In genomic region chr6:75850026-75850385, GRCh38 we compare ENCODE assay signal across 23 cellular contexts.
A peak's percentile ranks its signal among the peaks of the same experiment; 100 is the strongest.
DNase-seq lines count a peak whose midpoint lies in the region; ATAC-seq, FAIRE-seq and TF ChIP-seq lines count a peak whose summit lies in the region.
"Had no signal": no experiment of that assay in that cellular context is flagged by ENCODE, and none has a peak within 500 bp of the region (broad histone marks: within the 10 kb centered on the region; RNA-seq: fewer than 3 reads in every experiment).

No MANE protein-coding gene starts in this region.

- no peaks in the 10 kb centered on the region for H3K9me3 Mint-ChIP-seq in CD4-positive, alpha-beta memory T cell
- H3K9me3 Mint-ChIP-seq: CD4-positive, alpha-beta T cell; stimulated activated naive CD8-positive, alpha-beta T cell treated with anti-CD3 and anti-CD28 coated beads, Interleukin-15, amount 100 ng/mL, for 72 hours had no signal

- POLR2A ChIA-PET in CD4-positive, alpha-beta memory T cell (lab: Charles Lee; ENCODE audit: partially characterized antibody): no interaction called here

- FAIRE-seq in pancreas (lab: Jason Lieb, UNC): no peak
- FAIRE-seq in HTR-8/SVneo (lab: Jason Lieb, UNC): no peak

- ATAC-seq in pancreas (peak in 1 of 4 donors; percentile 2), GM19395 (IDR thresholded peaks at IDR 0.05; ENCODE audit: unreplicated experiment) (no peak)
- ATAC-seq: heart right ventricle; stimulated activated naive CD8-positive, alpha-beta T cell treated with anti-CD3 and anti-CD28 coated beads, Interleukin-15, amount 100 ng/mL, for 72 hours had no signal

- H3K9me3 ChIP-seq in pancreas: no peaks in the 10 kb centered on the region
- no peaks in the 10 kb centered on the region for H3K9me3 ChIP-seq in CD4-positive, alpha-beta memory T cell (ENCODE audit: control insufficient read depth in 1 of 2, low read length in 2 of 2)
- H3K9me3 ChIP-seq: heart right ventricle had no signal

- no peak overlapping the region for H3K27ac Mint-ChIP-seq in CD4-positive, alpha-beta memory T cell
- H3K27ac Mint-ChIP-seq: CD4-positive, alpha-beta T cell; stimulated activated naive CD8-positive, alpha-beta T cell treated with anti-CD3 and anti-CD28 coated beads, Interleukin-15, amount 100 ng/mL, for 72 hours had no signal

- H3K4me3 ChIP-seq in pancreas: no peak overlapping the region
- H3K4me3 ChIP-seq in CD4-positive, alpha-beta memory T cell (ENCODE audit: low read length in 2 of 2): no peak overlapping the region
- H3K4me3 ChIP-seq: heart right ventricle, lung had no signal

- no peak overlapping the region for H3K4me3 Mint-ChIP-seq in CD4-positive, alpha-beta memory T cell
- H3K4me3 Mint-ChIP-seq: CD4-positive, alpha-beta T cell; stimulated activated naive CD8-positive, alpha-beta T cell treated with anti-CD3 and anti-CD28 coated beads, Interleukin-15, amount 100 ng/mL, for 72 hours had no signal

- TF ChIP-seq CTCF in C4-2B (conservative IDR thresholded peaks at IDR 0.05) (no peak), pancreas (IDR thresholded peaks at IDR 0.05) (no peak)

- H3K27ac ChIP-seq in C4-2B: peak overlapping the region; percentile 83; the same call in 1 of the 2 replicates
- peak overlapping the region; percentile 54 for H3K27ac ChIP-seq in epithelial cell of prostate
- peak overlapping the region in 3 of 4 donors; percentile 4 to 87 (median 85) for H3K27ac ChIP-seq in pancreas
- H3K27ac ChIP-seq in CD4-positive, alpha-beta memory T cell (ENCODE audit: low read depth, low read length): no peak overlapping the region
- H3K27ac ChIP-seq: heart right ventricle, KMS-11 had no signal

- H3K4me1 Mint-ChIP-seq in CD4-positive, alpha-beta memory T cell: no peaks in the 10 kb centered on the region
- H3K4me1 Mint-ChIP-seq: stimulated activated naive CD8-positive, alpha-beta T cell treated with anti-CD3 and anti-CD28 coated beads, Interleukin-15, amount 100 ng/mL, for 72 hours had no signal

- CTCF ChIA-PET in CD4-positive, alpha-beta memory T cell (lab: Charles Lee; ENCODE audit: partially characterized antibody): no interaction called here

- peaks cover 35 to 75% (median 65%) of the 10 kb centered on the region in 3 donors for H3K4me1 ChIP-seq in pancreas
- H3K4me1 ChIP-seq in CD4-positive, alpha-beta memory T cell (ENCODE audit: insufficient read depth, low read length): no peaks in the 10 kb centered on the region
- H3K4me1 ChIP-seq: heart right ventricle had no signal

- WGBS in pancreas, 2 donors: 30 to 32% methylated on average over 3 of the region's 3 CpGs

- H3K36me3 ChIP-seq in pancreas: no peaks in the 10 kb centered on the region
- no peaks in the 10 kb centered on the region for H3K36me3 ChIP-seq in CD4-positive, alpha-beta memory T cell (ENCODE audit: insufficient read depth, low read length)

- intact Hi-C loops in pancreas (cut with DNase I): no loop called here
- intact Hi-C loops in CD4-positive, alpha-beta memory T cell (cut with micrococcal nuclease): no loop called here

- no peaks in the 10 kb centered on the region for H3K27me3 ChIP-seq in pancreas
- no peaks in the 10 kb centered on the region for H3K27me3 ChIP-seq in CD4-positive, alpha-beta memory T cell (ENCODE audit: insufficient read depth, low read length)
- H3K27me3 ChIP-seq: heart right ventricle had no signal

- no peaks in the 10 kb centered on the region for H3K27me3 Mint-ChIP-seq in CD4-positive, alpha-beta memory T cell
- H3K27me3 Mint-ChIP-seq: stimulated activated naive CD8-positive, alpha-beta T cell treated with anti-CD3 and anti-CD28 coated beads, Interleukin-15, amount 100 ng/mL, for 72 hours had no signal

- peaks cover 0 to 4% of the 10 kb centered on the region in 2 donors for H3K36me3 Mint-ChIP-seq in CD4-positive, alpha-beta memory T cell

- DNase-seq in NCI-H226 (peak; percentile 58), epithelial cell of prostate (ENCODE audit: low read depth, low spot score) (no peak), pancreas (no peak), HTR-8/SVneo (ENCODE audit: insufficient read length, low spot score) (no peak)
- no peak for DNase-seq in effector CD4-positive, alpha-beta T cell
- DNase-seq in CD4-positive, alpha-beta memory T cell: no peak
- DNase-seq: activated CD4-positive, alpha-beta T cell treated with anti-CD3 and anti-CD28 coated beads, Interleukin-2, amount 50 U/mL, for 1 hour; activated CD8-positive, alpha-beta memory T cell treated with anti-CD3 and anti-CD28 coated beads, Interleukin-2, amount 50 U/mL, for 48 hours; activated effector memory CD4-positive, alpha-beta T cell treated with Interleukin-2 at 50 U/mL for 16 hours; caudate nucleus; CD4-positive, alpha-beta T cell; DND-41; heart right ventricle; NCI-H1092; NCI-H2107; NCI-H524 treated with DMSO at 0.1 percent for 48 hours; posterior cingulate gyrus; SHP77; stimulated activated naive CD8-positive, alpha-beta T cell treated with anti-CD3 and anti-CD28 coated beads, Interleukin-15, amount 100 ng/mL, for 72 hours had no signal
